In the genomic region with DNA sequence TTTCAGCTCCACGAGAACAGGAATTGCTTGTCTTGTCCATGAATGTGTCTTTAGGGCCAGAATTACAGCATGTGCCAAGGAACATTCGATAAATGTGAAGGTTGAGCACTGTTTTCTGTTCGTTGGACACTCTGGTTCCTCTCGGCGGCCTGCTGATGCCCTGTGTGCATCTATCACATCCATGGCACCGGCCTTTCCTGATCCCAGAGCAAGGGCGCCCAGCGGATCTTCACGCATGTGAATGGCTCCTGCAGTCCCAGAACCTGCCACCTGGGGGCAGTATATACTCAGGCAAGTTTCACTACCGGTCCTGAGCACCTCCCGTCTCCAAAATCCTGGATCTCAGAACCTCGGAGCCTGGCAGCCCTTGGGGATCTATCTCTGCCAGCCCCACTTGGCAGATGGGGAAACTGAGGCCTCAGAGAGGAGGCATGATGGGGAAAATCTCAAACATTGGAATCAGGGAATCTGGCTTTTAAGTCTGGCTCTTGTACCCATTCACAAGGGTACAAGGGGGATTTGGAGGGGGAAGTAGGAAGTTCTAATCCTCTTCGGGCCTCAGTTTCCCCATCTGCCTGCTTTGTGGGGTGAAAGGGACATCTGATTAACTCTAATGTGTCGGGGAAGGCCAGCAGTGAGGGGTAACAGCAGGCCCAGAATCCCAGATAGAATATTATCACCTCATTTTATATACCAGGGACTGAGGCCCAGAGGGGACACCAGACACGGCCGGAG, we compare ENCODE assay signal across 1 cellular context.
TF ChIP-seq lines count a peak whose summit lies in the region.

No MANE protein-coding gene starts in this region.

TF ChIP-seq in HEK293, 187 proteins besides CTCF, POLR2A, EP300 and RAD21 (continued from another document):
- TF ChIP-seq, protein P1, sequence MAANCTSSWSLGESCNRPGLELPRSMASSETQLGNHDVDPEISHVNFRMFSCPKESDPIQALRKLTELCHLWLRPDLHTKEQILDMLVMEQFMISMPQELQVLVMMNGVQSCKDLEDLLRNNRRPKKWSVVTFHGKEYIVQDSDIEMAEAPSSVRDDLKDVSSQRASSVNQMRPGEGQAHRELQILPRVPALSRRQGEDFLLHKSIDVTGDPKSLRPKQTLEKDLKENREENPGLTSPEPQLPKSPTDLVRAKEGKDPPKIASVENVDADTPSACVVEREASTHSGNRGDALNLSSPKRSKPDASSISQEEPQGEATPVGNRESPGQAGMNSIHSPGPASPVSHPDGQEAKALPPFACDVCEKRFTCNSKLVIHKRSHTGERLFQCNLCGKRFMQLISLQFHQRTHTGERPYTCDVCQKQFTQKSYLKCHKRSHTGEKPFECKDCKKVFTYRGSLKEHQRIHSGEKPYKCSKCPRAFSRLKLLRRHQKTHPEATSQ (tag by site-specific recombination; IDR thresholded peaks at IDR 0.05) = no peak
- TF ChIP-seq, protein P2, sequence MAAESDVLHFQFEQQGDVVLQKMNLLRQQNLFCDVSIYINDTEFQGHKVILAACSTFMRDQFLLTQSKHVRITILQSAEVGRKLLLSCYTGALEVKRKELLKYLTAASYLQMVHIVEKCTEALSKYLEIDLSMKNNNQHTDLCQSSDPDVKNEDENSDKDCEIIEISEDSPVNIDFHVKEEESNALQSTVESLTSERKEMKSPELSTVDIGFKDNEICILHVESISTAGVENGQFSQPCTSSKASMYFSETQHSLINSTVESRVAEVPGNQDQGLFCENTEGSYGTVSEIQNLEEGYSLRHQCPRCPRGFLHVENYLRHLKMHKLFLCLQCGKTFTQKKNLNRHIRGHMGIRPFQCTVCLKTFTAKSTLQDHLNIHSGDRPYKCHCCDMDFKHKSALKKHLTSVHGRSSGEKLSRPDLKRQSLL (tag by site-specific recombination; IDR thresholded peaks at IDR 0.05) = peak; percentile 42; the same call in 1 of the 2 replicates
- TF ChIP-seq ZNF654 (tag by site-specific recombination; IDR thresholded peaks at IDR 0.05; ENCODE audit: low read depth) = peak; percentile 88
- TF ChIP-seq ZNF585B (tag by site-specific recombination; IDR thresholded peaks at IDR 0.05) = no peak
- TF ChIP-seq ZEB2 (tag by site-specific recombination; IDR thresholded peaks at IDR 0.05) = peak; percentile 47; the same call in 1 of the 2 replicates
- 0 out of 2 replicates have a peak, but pooled peaks have one; percentile 32 for TF ChIP-seq SP7 (tag by site-specific recombination; IDR thresholded peaks at IDR 0.05)
